In the genomic region with DNA sequence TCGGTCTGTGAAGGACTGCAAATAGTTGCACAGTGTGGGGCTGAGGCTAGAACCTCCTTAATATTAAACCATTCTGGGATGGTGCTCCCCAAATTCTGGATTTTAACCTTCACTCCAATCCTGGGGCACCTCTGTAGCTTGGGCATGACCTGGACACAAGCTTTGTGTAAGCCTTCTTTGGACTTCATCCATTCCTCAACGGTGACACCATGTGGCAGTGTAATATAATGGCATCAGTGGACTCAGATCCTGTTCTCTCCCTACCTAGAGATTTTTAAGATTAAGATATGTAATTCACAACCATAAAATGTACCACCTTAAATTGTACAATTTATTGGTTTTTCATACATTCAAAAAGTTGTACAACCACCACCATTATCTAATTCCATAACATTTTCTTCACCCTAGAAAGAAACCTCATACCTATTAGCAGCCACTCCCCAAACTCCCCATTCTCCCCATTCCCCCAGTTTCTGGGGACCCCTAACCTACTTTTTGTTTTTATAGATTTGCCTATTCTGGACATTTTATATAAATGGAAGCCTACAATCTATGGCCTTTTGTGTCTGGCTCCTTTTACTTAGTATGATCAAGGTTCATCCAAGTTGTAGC, we compare ENCODE assay signal across 9 cellular contexts. TPM values are rescaled to one million over a fixed set of nuclear protein-coding genes. Genes with fewer than 3 reads are reported as not detected.
DNase-seq lines count a peak whose midpoint lies in the region; ATAC-seq, FAIRE-seq and TF ChIP-seq lines count a peak whose summit lies in the region.
"Had no signal": no experiment of that assay in that cellular context is flagged by ENCODE, and none has a peak within 500 bp of the region (broad histone marks: within the 10 kb centered on the region; RNA-seq: fewer than 3 reads in every experiment).

No MANE protein-coding gene starts in this region.

- no peak for TF ChIP-seq EP300 in Ishikawa (IDR thresholded peaks at IDR 0.05; ENCODE audit: borderline replicate concordance)

- peaks cover 12% of the 10 kb centered on the region for H3K4me1 ChIP-seq in DND-41 (ENCODE audit: insufficient read depth, low read length)
- peaks cover 0 to 4% (median 0%) of the 10 kb centered on the region in 4 donors for H3K4me1 ChIP-seq in Peyer's patch

- H3K4me3 ChIP-seq in DND-41 (ENCODE audit: low read depth in 1 of 2, low read length in 2 of 2) (no peak overlapping the region), Peyer's patch (no peak overlapping the region)
- H3K4me3 ChIP-seq: skin epidermis had no signal

- H3K27ac ChIP-seq in DND-41 (ENCODE audit: low read length): no peak overlapping the region
- no peak overlapping the region for H3K27ac ChIP-seq in Peyer's patch
- H3K27ac ChIP-seq: skin epidermis had no signal

- H3K4me2 ChIP-seq in DND-41 (ENCODE audit: insufficient read depth, low read length): no peak overlapping the region

- no peaks in the 10 kb centered on the region for H4K20me1 ChIP-seq in DND-41 (ENCODE audit: insufficient read depth, low read length)

- no peak overlapping the region for H3K27ac Mint-ChIP-seq in neural crest cell (ENCODE audit: unreplicated experiment)

- peaks cover 2% of the 10 kb centered on the region for H3K36me3 Mint-ChIP-seq in neural crest cell (ENCODE audit: low read depth)

- peaks cover 8% of the 10 kb centered on the region for H3K4me1 Mint-ChIP-seq in neural crest cell

- peak overlapping the region; percentile 31 for H3K4me3 Mint-ChIP-seq in neural crest cell

- no peak for TF ChIP-seq POLR2A in Peyer's patch (IDR thresholded peaks at IDR 0.05)

- H3K9ac ChIP-seq in DND-41 (ENCODE audit: low read depth, low read length): no peak overlapping the region

- FAIRE-seq in endometrium (lab: Jason Lieb, UNC): peak; percentile 37

- no peak overlapping the region for H2AFZ ChIP-seq in DND-41 (ENCODE audit: low read depth, low read length)

- no peaks in the 10 kb centered on the region for H3K9me3 ChIP-seq in DND-41 (ENCODE audit: insufficient read depth, low read length, severe bottlenecking)
- H3K9me3 ChIP-seq in Peyer's patch: no peaks in the 10 kb centered on the region

- DNase-seq in DND-41 (peak; percentile 40), Peyer's patch (peak in 1 of 3 donors; percentile 74), neural crest cell (ENCODE audit: low read depth, low spot score) (peak; percentile 16), mesenteric fat pad (ENCODE audit: low spot score) (no peak)

- no peaks in the 10 kb centered on the region for H3K9me3 Mint-ChIP-seq in neural crest cell

- no peaks in the 10 kb centered on the region for H3K27me3 ChIP-seq in DND-41 (ENCODE audit: insufficient read depth, low read length, poor library complexity)
- H3K27me3 ChIP-seq in Peyer's patch: no peaks in the 10 kb centered on the region

- peaks cover 32% of the 10 kb centered on the region for H3K27me3 Mint-ChIP-seq in neural crest cell (ENCODE audit: low read depth)

- ATAC-seq in DND-41 (ENCODE audit: insufficient read depth, low read depth) (no peak), GM18502 (IDR thresholded peaks at IDR 0.05; ENCODE audit: poor library complexity, unreplicated experiment) (no peak), GM18870 (IDR thresholded peaks at IDR 0.05; ENCODE audit: unreplicated experiment) (no peak)

- peak; percentile 69 for TF ChIP-seq RAD21 in Ishikawa (IDR thresholded peaks at IDR 0.05; ENCODE audit: low read depth)

- no peaks in the 10 kb centered on the region for H3K36me3 ChIP-seq in DND-41 (ENCODE audit: insufficient read depth, low read length)
- H3K36me3 ChIP-seq in Peyer's patch: no peaks in the 10 kb centered on the region

- H3K79me2 ChIP-seq in DND-41 (ENCODE audit: insufficient read depth, low read length): no peaks in the 10 kb centered on the region

- TF ChIP-seq CTCF in DND-41 (IDR thresholded peaks at IDR 0.05; ENCODE audit: borderline replicate concordance, extremely low read depth, low read length, poor library complexity, severe bottlenecking) (peak; percentile 75), Peyer's patch (IDR thresholded peaks at IDR 0.05) (peak; percentile 30 to 73 (median 60)), neural crest cell (conservative IDR thresholded peaks at IDR 0.05) (peak; percentile 67)

TF ChIP-seq in Ishikawa, 13 proteins besides CTCF, POLR2A, EP300 and RAD21:
- TF ChIP-seq, protein P1, sequence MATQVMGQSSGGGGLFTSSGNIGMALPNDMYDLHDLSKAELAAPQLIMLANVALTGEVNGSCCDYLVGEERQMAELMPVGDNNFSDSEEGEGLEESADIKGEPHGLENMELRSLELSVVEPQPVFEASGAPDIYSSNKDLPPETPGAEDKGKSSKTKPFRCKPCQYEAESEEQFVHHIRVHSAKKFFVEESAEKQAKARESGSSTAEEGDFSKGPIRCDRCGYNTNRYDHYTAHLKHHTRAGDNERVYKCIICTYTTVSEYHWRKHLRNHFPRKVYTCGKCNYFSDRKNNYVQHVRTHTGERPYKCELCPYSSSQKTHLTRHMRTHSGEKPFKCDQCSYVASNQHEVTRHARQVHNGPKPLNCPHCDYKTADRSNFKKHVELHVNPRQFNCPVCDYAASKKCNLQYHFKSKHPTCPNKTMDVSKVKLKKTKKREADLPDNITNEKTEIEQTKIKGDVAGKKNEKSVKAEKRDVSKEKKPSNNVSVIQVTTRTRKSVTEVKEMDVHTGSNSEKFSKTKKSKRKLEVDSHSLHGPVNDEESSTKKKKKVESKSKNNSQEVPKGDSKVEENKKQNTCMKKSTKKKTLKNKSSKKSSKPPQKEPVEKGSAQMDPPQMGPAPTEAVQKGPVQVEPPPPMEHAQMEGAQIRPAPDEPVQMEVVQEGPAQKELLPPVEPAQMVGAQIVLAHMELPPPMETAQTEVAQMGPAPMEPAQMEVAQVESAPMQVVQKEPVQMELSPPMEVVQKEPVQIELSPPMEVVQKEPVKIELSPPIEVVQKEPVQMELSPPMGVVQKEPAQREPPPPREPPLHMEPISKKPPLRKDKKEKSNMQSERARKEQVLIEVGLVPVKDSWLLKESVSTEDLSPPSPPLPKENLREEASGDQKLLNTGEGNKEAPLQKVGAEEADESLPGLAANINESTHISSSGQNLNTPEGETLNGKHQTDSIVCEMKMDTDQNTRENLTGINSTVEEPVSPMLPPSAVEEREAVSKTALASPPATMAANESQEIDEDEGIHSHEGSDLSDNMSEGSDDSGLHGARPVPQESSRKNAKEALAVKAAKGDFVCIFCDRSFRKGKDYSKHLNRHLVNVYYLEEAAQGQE (IDR thresholded peaks at IDR 0.05; ENCODE audit: low read depth): no peak
- no peak for TF ChIP-seq CEBPB (IDR thresholded peaks at IDR 0.05)
- TF ChIP-seq TCF12 (IDR thresholded peaks at IDR 0.05; ENCODE audit: low read depth): no peak
- TF ChIP-seq ZBTB7A (IDR thresholded peaks at IDR 0.05; ENCODE audit: low read depth): no peak
- no peak for TF ChIP-seq FOXM1 (IDR thresholded peaks at IDR 0.05; ENCODE audit: borderline replicate concordance, low read depth)
- no peak for TF ChIP-seq TEAD4 (IDR thresholded peaks at IDR 0.05)

RNA-seq across cellular contexts. Expression of a gene that starts 4.8 kb away (rescaled TPM):
- total RNA-seq in Peyer's patch (10 to 100 TPM in 3 of 4 donors, 1 to 10 TPM in 1; 8.3 to 43.6 (median 33.2) TPM), neural crest cell (24.2 and 24.6 TPM in 2 replicates), mesenteric fat pad (19.5 TPM)

RNA-seq across cellular contexts. Expression of a gene that starts 7.8 kb away (rescaled TPM):
- total RNA-seq in Peyer's patch (1 to 10 TPM; 1.7 to 6.2 (median 3.4) TPM), neural crest cell (not detected in 2 replicates), mesenteric fat pad (1.0 TPM)
